14 cellular contexts compared by ENCODE assay signal in genomic region chr14:74888164-74889158, GRCh38. TPM values are rescaled to one million over a fixed set of nuclear protein-coding genes. Genes with fewer than 3 reads are reported as not detected.
DNase-seq lines count a peak whose midpoint lies in the region; ATAC-seq, FAIRE-seq and TF ChIP-seq lines count a peak whose summit lies in the region.
"Had no signal": no experiment of that assay in that cellular context is flagged by ENCODE, and none has a peak within 500 bp of the region (broad histone marks: within the 10 kb centered on the region; RNA-seq: fewer than 3 reads in every experiment).

No MANE protein-coding gene starts in this region.

- no peak for FAIRE-seq in kidney (lab: Jason Lieb, UNC)

- no peak for ATAC-seq in left ventricle myocardium superior
- no peak for ATAC-seq in WTC11
- ATAC-seq in aorta (ENCODE audit: low FRiP score) = no peak

- no peak for DNase-seq in cardiac muscle cell (ENCODE audit: low read depth in 1 of 2, low spot score in 1 of 2)
- DNase-seq in left ventricle myocardium superior = no peak
- DNase-seq in WTC11 (ENCODE audit: low spot score) = no peak
- DNase-seq in fibroblast of villous mesenchyme (ENCODE audit: low read depth) = peak; percentile 79
- DNase-seq in germinal center (ENCODE audit: low spot score) = no peak
- no peak for DNase-seq in kidney
- DNase-seq in aorta = no peak
- DNase-seq: activated T-cell treated with anti-CD3 and anti-CD28 coated beads, Interleukin-2, amount 50 U/mL, for 48 hours; effector CD4-positive, alpha-beta T cell; T-helper 1 cell had no signal

- peaks cover 12% of the 10 kb centered on the region for H3K4me1 ChIP-seq in cardiac muscle cell (ENCODE audit: low read depth)
- peaks cover 7 to 48% (median 41%) of the 10 kb centered on the region in 5 donors for H3K4me1 ChIP-seq in subcutaneous abdominal adipose tissue (ENCODE audit: control insufficient read depth in 5 of 5, insufficient read depth in 5 of 5, low read length in 5 of 5)
- peaks cover 15 to 18% of the 10 kb centered on the region in 2 donors for H3K4me1 ChIP-seq in kidney (ENCODE audit: control insufficient read depth in 1 of 2, insufficient read depth in 1 of 2, low read depth in 1 of 2, low read length in 2 of 2)
- H3K4me1 ChIP-seq in aorta (ENCODE audit: control insufficient read depth in 1 of 2, insufficient read depth in 2 of 2, low read length in 2 of 2) = peaks cover 0 to 9% of the 10 kb centered on the region in 2 donors

- POLR2A ChIA-PET in WTC11 (lab: Charles Lee) = interaction anchor here (0.6 kb wide), 1 partner anchor 9 kb away, joined by 4 read pairs; no protein-coding TSS in a partner anchor

- TF ChIP-seq CTCF in cardiac muscle cell (IDR thresholded peaks at IDR 0.05; ENCODE audit: low read depth, low read length) (no peak), WTC11 (IDR thresholded peaks at IDR 0.05) (no peak), fibroblast of villous mesenchyme (IDR thresholded peaks at IDR 0.05; ENCODE audit: insufficient read depth, low read depth, low read length) (no peak), kidney (IDR thresholded peaks at IDR 0.05; ENCODE audit: borderline replicate concordance, extremely low read depth, insufficient read depth) (no peak)

- H3K9me3 Mint-ChIP-seq in WTC11 = no peaks in the 10 kb centered on the region

- H3K27me3 ChIP-seq in cardiac muscle cell = no peaks in the 10 kb centered on the region
- no peaks in the 10 kb centered on the region for H3K27me3 ChIP-seq in subcutaneous abdominal adipose tissue (ENCODE audit: control insufficient read depth in 5 of 5, insufficient read depth in 4 of 5, low read length in 5 of 5)
- H3K27me3 ChIP-seq in aorta (ENCODE audit: control insufficient read depth in 1 of 2, insufficient read depth in 2 of 2, low read length in 1 of 2) = no peaks in the 10 kb centered on the region

- H3K27me3 Mint-ChIP-seq in WTC11 (ENCODE audit: low read depth) = no peaks in the 10 kb centered on the region

- H3K36me3 ChIP-seq in cardiac muscle cell (peaks cover 37% of the 10 kb centered on the region), subcutaneous abdominal adipose tissue (ENCODE audit: control insufficient read depth in 5 of 5, insufficient read depth in 5 of 5, low read length in 5 of 5) (peaks cover 28 to 47% (median 40%) of the 10 kb centered on the region in 5 donors), kidney (ENCODE audit: control insufficient read depth in 1 of 2, insufficient read depth in 2 of 2, low read length in 2 of 2) (peaks cover 24 to 28% of the 10 kb centered on the region in 2 donors), aorta (ENCODE audit: control insufficient read depth in 1 of 2, insufficient read depth in 2 of 2, low read length in 1 of 2) (peaks cover 3 to 6% of the 10 kb centered on the region in 2 donors)

- peak overlapping the region; percentile 39 for H3K27ac ChIP-seq in cardiac muscle cell
- peak overlapping the region; percentile 37 for H3K27ac ChIP-seq in subcutaneous abdominal adipose tissue (ENCODE audit: low read depth, low read length)
- no peak overlapping the region for H3K27ac ChIP-seq in kidney (ENCODE audit: low read depth in 2 of 2, low read length in 2 of 2)
- no peak overlapping the region for H3K27ac ChIP-seq in aorta (ENCODE audit: low read depth in 1 of 2, low read length in 2 of 2)
- H3K27ac ChIP-seq: KMS-11 had no signal

- H3K36me3 Mint-ChIP-seq in WTC11 = peaks cover 44% of the 10 kb centered on the region

- 56 to 63% methylated on average over 12 of the region's 12 CpGs for WGBS in aorta, 2 donors

- CTCF ChIA-PET in WTC11 (lab: Charles Lee) = interaction anchor here (2.3 to 2.9 kb wide), 2 partner anchors 18 to 27 kb away, joined by 12 to 14 read pairs; no protein-coding TSS in a partner anchor

- intact Hi-C loops in left ventricle myocardium superior (cut with micrococcal nuclease) = no loop called here
- intact Hi-C loops in kidney (cut with DNase I) = no loop called here
- intact Hi-C loops in aorta (cut with DNase I) = no loop called here

- H3K9me3 ChIP-seq in cardiac muscle cell (ENCODE audit: low read depth) = no peaks in the 10 kb centered on the region
- H3K9me3 ChIP-seq in subcutaneous abdominal adipose tissue (ENCODE audit: control insufficient read depth in 5 of 5, low read length in 5 of 5) = no peaks in the 10 kb centered on the region
- H3K9me3 ChIP-seq in kidney (ENCODE audit: control insufficient read depth in 1 of 2, low read length in 2 of 2) = no peaks in the 10 kb centered on the region
- H3K9me3 ChIP-seq in aorta (ENCODE audit: control insufficient read depth, low read length) = no peaks in the 10 kb centered on the region

- H3K4me3 ChIP-seq in cardiac muscle cell (no peak overlapping the region), fibroblast of villous mesenchyme (ENCODE audit: low read depth, low read length) (no peak overlapping the region), subcutaneous abdominal adipose tissue (ENCODE audit: low read depth in 1 of 5, low read length in 5 of 5) (no peak overlapping the region), kidney (ENCODE audit: low read length in 2 of 2) (no peak overlapping the region), aorta (ENCODE audit: low read length in 2 of 2) (no peak overlapping the region)

- peak overlapping the region; percentile 96 for H3K27ac Mint-ChIP-seq in WTC11

- H3K4me3 Mint-ChIP-seq in WTC11 = no peak overlapping the region

- H3K4me1 Mint-ChIP-seq in WTC11 = peaks cover 49% of the 10 kb centered on the region

- no peak overlapping the region for H3K9ac ChIP-seq in subcutaneous abdominal adipose tissue (ENCODE audit: low read length in 5 of 5)
- H3K9ac ChIP-seq in kidney (ENCODE audit: low read length in 2 of 2) = no peak overlapping the region
- H3K9ac ChIP-seq: KMS-11 had no signal

TF ChIP-seq in WTC11, 78 proteins besides CTCF, POLR2A, EP300 and RAD21 (continues in another document):
- no peak for TF ChIP-seq FOXK1 (CRISPR knock-in tag; IDR thresholded peaks at IDR 0.05)
- no peak for TF ChIP-seq RORB (CRISPR knock-in tag; IDR thresholded peaks at IDR 0.05)
- TF ChIP-seq IRF2 (CRISPR knock-in tag; IDR thresholded peaks at IDR 0.05; ENCODE audit: borderline replicate concordance, low read depth) = no peak
- TF ChIP-seq ZNF232 (CRISPR knock-in tag; IDR thresholded peaks at IDR 0.05) = no peak
- no peak for TF ChIP-seq E2F4 (CRISPR knock-in tag; IDR thresholded peaks at IDR 0.05; ENCODE audit: borderline replicate concordance, low read depth)
- TF ChIP-seq, protein P1, sequence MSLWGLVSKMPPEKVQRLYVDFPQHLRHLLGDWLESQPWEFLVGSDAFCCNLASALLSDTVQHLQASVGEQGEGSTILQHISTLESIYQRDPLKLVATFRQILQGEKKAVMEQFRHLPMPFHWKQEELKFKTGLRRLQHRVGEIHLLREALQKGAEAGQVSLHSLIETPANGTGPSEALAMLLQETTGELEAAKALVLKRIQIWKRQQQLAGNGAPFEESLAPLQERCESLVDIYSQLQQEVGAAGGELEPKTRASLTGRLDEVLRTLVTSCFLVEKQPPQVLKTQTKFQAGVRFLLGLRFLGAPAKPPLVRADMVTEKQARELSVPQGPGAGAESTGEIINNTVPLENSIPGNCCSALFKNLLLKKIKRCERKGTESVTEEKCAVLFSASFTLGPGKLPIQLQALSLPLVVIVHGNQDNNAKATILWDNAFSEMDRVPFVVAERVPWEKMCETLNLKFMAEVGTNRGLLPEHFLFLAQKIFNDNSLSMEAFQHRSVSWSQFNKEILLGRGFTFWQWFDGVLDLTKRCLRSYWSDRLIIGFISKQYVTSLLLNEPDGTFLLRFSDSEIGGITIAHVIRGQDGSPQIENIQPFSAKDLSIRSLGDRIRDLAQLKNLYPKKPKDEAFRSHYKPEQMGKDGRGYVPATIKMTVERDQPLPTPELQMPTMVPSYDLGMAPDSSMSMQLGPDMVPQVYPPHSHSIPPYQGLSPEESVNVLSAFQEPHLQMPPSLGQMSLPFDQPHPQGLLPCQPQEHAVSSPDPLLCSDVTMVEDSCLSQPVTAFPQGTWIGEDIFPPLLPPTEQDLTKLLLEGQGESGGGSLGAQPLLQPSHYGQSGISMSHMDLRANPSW (CRISPR knock-in tag; conservative IDR thresholded peaks at IDR 0.05; ENCODE audit: low read depth) = no peak

RNA-seq across cellular contexts. Expression of gene DLST, which starts 6.7 kb away (rescaled TPM):
- 53.2 and 63.7 TPM in 2 replicates for total RNA-seq in cardiac muscle cell
- polyA plus RNA-seq in cardiac muscle cell = 10.0 and 13.8 TPM in 2 replicates
- 241 TPM for total RNA-seq in left ventricle myocardium superior
- 112 to 121 TPM (median 119 TPM) in 3 replicates for total RNA-seq in WTC11 (2021)
- 61.5 and 62.6 TPM in 2 replicates for total RNA-seq in fibroblast of villous mesenchyme
- 98.6 TPM for total RNA-seq in kidney
- polyA plus RNA-seq in kidney (ENCODE audit: insufficient read depth, low read depth, low replicate concordance) = 112 TPM
- 10 to 100 TPM; 76.1 to 80.3 TPM for total RNA-seq in aorta
- 10 to 100 TPM; 34.7 to 69.4 TPM for polyA plus RNA-seq in aorta

RNA-seq across cellular contexts. Expression of gene PROX2, which starts 12.5 kb away (rescaled TPM):
- total RNA-seq in cardiac muscle cell (not detected in 2 replicates), left ventricle myocardium superior (not detected), WTC11 (2021) (0.04 to 0.27 TPM in 2 of 3 replicates, not detected in the other), fibroblast of villous mesenchyme (under 0.01 TPM in 1 of 2 replicates, not detected in the other), kidney (not detected), aorta (not detected)
- polyA plus RNA-seq in cardiac muscle cell (0.06 and 0.75 TPM in 2 replicates), kidney (ENCODE audit: insufficient read depth, low read depth, low replicate concordance) (not detected), aorta (not detected)
- total RNA-seq: NCI-H460, omental fat pad had no signal

RNA-seq across cellular contexts. Expression of gene RPS6KL1, which starts 34.6 kb away (rescaled TPM):
- 7.6 and 15.1 TPM in 2 replicates for total RNA-seq in cardiac muscle cell
- 9.3 and 9.8 TPM in 2 replicates for polyA plus RNA-seq in cardiac muscle cell
- 18.6 TPM for total RNA-seq in left ventricle myocardium superior
- 10.6 to 12.6 TPM (median 12.2 TPM) in 3 replicates for total RNA-seq in WTC11 (2021)
- total RNA-seq in fibroblast of villous mesenchyme = 1.6 and 2.2 TPM in 2 replicates
- total RNA-seq in kidney = 7.9 TPM
- 3.7 TPM for polyA plus RNA-seq in kidney (ENCODE audit: insufficient read depth, low read depth, low replicate concordance)
- 10 to 100 TPM; 12.6 to 17.3 TPM for total RNA-seq in aorta
- 10 to 100 TPM in 1 of 2 donors, 1 to 10 TPM in 1; 3.3 to 13.8 TPM for polyA plus RNA-seq in aorta

Comparison
In these comparisons a context has a peak if more than half of its experiments do, and no peak if none do; other contexts are left out.
1. H3K27ac ChIP-seq: peak in cardiac muscle cell (single experiment) and subcutaneous abdominal adipose tissue (single experiment); none in kidney (0 of 2) and aorta (0 of 2).